1 cellular context compared by ENCODE assay signal in the genomic region with DNA sequence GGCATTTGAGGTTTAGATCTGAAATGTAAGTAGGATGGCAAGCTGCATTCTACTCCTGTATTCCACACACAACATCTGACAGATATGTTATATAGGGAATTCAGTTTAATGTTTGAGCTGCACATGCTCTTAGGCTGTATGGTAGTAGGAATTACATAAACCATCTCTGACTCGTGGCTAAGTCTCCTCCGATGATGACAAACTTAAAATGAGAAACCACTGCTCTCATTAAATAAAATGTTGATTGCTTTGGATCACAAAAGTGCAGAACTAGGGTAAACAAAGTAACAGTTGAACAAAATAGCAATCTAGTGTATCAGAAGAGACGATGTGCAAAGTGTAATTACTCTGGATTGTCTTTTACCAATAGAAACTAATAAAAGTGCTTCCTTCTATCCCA.
TF ChIP-seq lines count a peak whose summit lies in the region.

No MANE protein-coding gene starts in this region.

TF ChIP-seq in IMR-90, 13 proteins besides CTCF, POLR2A, EP300 and RAD21 (continued from another document):
- no peak for TF ChIP-seq ELK1 (IDR thresholded peaks at IDR 0.05; ENCODE audit: borderline replicate concordance, low read depth, low read length)
- TF ChIP-seq MAZ (IDR thresholded peaks at IDR 0.05; ENCODE audit: borderline replicate concordance, low read depth, low read length) = no peak
- no peak for TF ChIP-seq RFX5 (IDR thresholded peaks at IDR 0.05; ENCODE audit: low read depth, low read length)
TF ChIP-seq in IMR-90: peak in this region for 0.
